In genomic region chr13:111791131-111791530, GRCh38 we compare ENCODE assay signal across 19 cellular contexts.
"Had no signal": no experiment of that assay in that cellular context is flagged by ENCODE, and none has a peak within 500 bp of the region (broad histone marks: within the 10 kb centered on the region; RNA-seq: fewer than 3 reads in every experiment).

No MANE protein-coding gene starts in this region.

- H3K36me3 ChIP-seq: stomach, thoracic aorta, transverse colon had no signal

- H3K4me2 ChIP-seq: hepatocyte had no signal

- H3K27ac ChIP-seq: hepatocyte, stomach, thoracic aorta, transverse colon had no signal

- H3K27me3 ChIP-seq: transverse colon had no signal

- FAIRE-seq: colon, endothelial cell of umbilical vein, small intestine, urothelium cell line had no signal

- H2AFZ ChIP-seq: hepatocyte had no signal

- DNase-seq: dermis blood vessel endothelial cell; effector CD4-positive, alpha-beta T cell; endodermal cell; erythroblast; foreskin melanocyte; kidney glomerular epithelial cell; mammary epithelial cell; naive thymus-derived CD4-positive, alpha-beta T cell; nephron progenitor cell; small intestine; stimulated activated CD4-positive, alpha-beta T cell treated with anti-CD3 and anti-CD28 coated beads, Interleukin-12 subunit alpha, Interleukin-12 subunit beta, amount 100 ng/mL, for 4 hours; stimulated activated naive CD4-positive, alpha-beta T cell; stomach; transverse colon had no signal

- H3K9me3 ChIP-seq: stomach, thoracic aorta, transverse colon had no signal

- H3K4me1 ChIP-seq: stomach, transverse colon had no signal

- H3K4me3 ChIP-seq: hepatocyte, stomach, thoracic aorta, transverse colon had no signal

- H3K79me2 ChIP-seq: hepatocyte had no signal
